15 cellular contexts compared by ENCODE assay signal in the genomic region with DNA sequence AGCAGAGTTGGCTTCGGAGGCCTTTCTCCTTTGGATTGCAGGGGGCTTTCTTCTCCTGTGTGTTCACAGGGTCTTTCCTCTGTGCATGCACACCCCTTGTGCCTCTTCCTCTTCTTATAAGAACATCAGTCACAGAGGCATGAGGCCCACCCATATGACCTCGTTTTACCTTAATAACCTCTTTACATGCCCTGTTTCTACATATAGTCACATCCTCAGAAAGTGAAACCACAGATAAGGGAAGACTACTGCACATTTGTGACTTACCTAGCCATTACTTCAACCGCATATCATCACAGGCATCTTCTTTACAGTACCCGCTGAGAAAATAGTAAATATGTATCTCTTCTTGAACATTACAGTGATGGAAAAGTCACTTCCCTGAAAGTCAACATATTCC.
DNase-seq lines count a peak whose midpoint lies in the region; ATAC-seq, FAIRE-seq and TF ChIP-seq lines count a peak whose summit lies in the region.
"Had no signal": no experiment of that assay in that cellular context is flagged by ENCODE, and none has a peak within 500 bp of the region (broad histone marks: within the 10 kb centered on the region; RNA-seq: fewer than 3 reads in every experiment).

No MANE protein-coding gene starts in this region.

- H3K4me3 ChIP-seq in endodermal cell (ENCODE audit: low read length) (no peak overlapping the region), gastrocnemius medialis (no peak overlapping the region)
- H3K4me3 ChIP-seq: left ventricle myocardium inferior, smooth muscle cell had no signal

- 92 to 96% methylated on average over 2 to 4 of the region's 4 CpGs for WGBS in endodermal cell (ENCODE audit: insufficient coverage in 1 of 2, insufficient read length in 1 of 2), 2 experiments

- H3K4me1 Mint-ChIP-seq in activated naive CD4-positive, alpha-beta T cell treated with anti-CD3 and anti-CD28 coated beads, Interleukin-2, amount 10 ng/mL, durations not matched to agents 7 days and 5 days = peaks cover 41% of the 10 kb centered on the region
- H3K4me1 Mint-ChIP-seq in endodermal cell = peaks cover 47% of the 10 kb centered on the region

- H3K27ac ChIP-seq in endodermal cell (ENCODE audit: low read depth, low read length) = no peak overlapping the region
- H3K27ac ChIP-seq in gastrocnemius medialis = no peak overlapping the region
- H3K27ac ChIP-seq: left ventricle myocardium inferior had no signal

- H3K9me3 ChIP-seq in endodermal cell (ENCODE audit: control insufficient read depth, low read length) (no peaks in the 10 kb centered on the region), gastrocnemius medialis (no peaks in the 10 kb centered on the region)
- H3K9me3 ChIP-seq: left ventricle myocardium inferior had no signal

- intact Hi-C loops in gastrocnemius medialis (cut with DNase I; ENCODE audit: low total_unique reads) = no loop called here

- peaks cover 3% of the 10 kb centered on the region for H3K9me3 Mint-ChIP-seq in activated naive CD4-positive, alpha-beta T cell treated with anti-CD3 and anti-CD28 coated beads, Interleukin-2, amount 10 ng/mL, durations not matched to agents 7 days and 5 days
- H3K9me3 Mint-ChIP-seq in endodermal cell = no peaks in the 10 kb centered on the region

- TF ChIP-seq CTCF in endodermal cell (conservative IDR thresholded peaks at IDR 0.05) (no peak), gastrocnemius medialis (IDR thresholded peaks at IDR 0.05 in 4 of 5, conservative IDR thresholded peaks at IDR 0.05 in 1 of 5) (no peak)

- in situ Hi-C loops in KBM-7 (cut with MboI; ENCODE audit: low pct_unique_long_range_greater_than_20kb, low sequenced_read_pairs) = no loop called here
- in situ Hi-C loops in gastrocnemius medialis (cut with MboI; ENCODE audit: low sequenced_read_pairs in 4 of 4) = no loop called here

- H3K4me1 ChIP-seq in endodermal cell (ENCODE audit: control insufficient read depth, insufficient read depth, low read length) (peaks cover 18% of the 10 kb centered on the region), gastrocnemius medialis (no peaks in the 10 kb centered on the region)

- peak overlapping the region; percentile 87 for H3K27ac Mint-ChIP-seq in activated naive CD4-positive, alpha-beta T cell treated with anti-CD3 and anti-CD28 coated beads, Interleukin-2, amount 10 ng/mL, durations not matched to agents 7 days and 5 days
- H3K27ac Mint-ChIP-seq in endodermal cell = no peak overlapping the region

- H3K27me3 ChIP-seq in endodermal cell (ENCODE audit: control insufficient read depth, insufficient read depth, low read length, poor library complexity, severe bottlenecking) (no peaks in the 10 kb centered on the region), gastrocnemius medialis (no peaks in the 10 kb centered on the region)

- no peak for TF ChIP-seq POLR2A in H54 (IDR thresholded peaks at IDR 0.05; ENCODE audit: low read depth, low read length)
- no peak for TF ChIP-seq POLR2A in gastrocnemius medialis (IDR thresholded peaks at IDR 0.05)

- no peak overlapping the region for H3K9ac ChIP-seq in endodermal cell (ENCODE audit: extremely low read depth, low read length, poor library complexity, severe bottlenecking)

- no peak for DNase-seq in activated naive CD4-positive, alpha-beta T cell treated with anti-CD3 and anti-CD28 coated beads, Interleukin-2, amount 10 ng/mL, durations not matched to agents 7 days and 5 days
- no peak for DNase-seq in activated naive CD4-positive, alpha-beta T cell treated with anti-CD3 and anti-CD28 coated beads, Interleukin-2, amount 50 U/mL, for 16 hours
- no peak for DNase-seq in H54 (ENCODE audit: insufficient read length, low spot score)
- peak; percentile 68 for DNase-seq in KBM-7
- DNase-seq in stimulated activated naive CD8-positive, alpha-beta T cell treated with anti-CD3 and anti-CD28 coated beads, Interleukin-15, Interleukin-2, amounts not matched to agents 100 U/mL and 50 U/mL, for 24 hours = no peak
- DNase-seq in endodermal cell = no peak
- DNase-seq in gastrocnemius medialis = no peak
- no peak for DNase-seq in amygdala (lab: John Stamatoyannopoulos, UW)
- DNase-seq: anterior cingulate cortex, left ventricle myocardium inferior, NCI-H146, SW 1271 had no signal

- H3K36me3 ChIP-seq in endodermal cell (ENCODE audit: control insufficient read depth, insufficient read depth, low read length) = no peaks in the 10 kb centered on the region
- H3K36me3 ChIP-seq in gastrocnemius medialis = no peaks in the 10 kb centered on the region
- H3K36me3 ChIP-seq: left ventricle myocardium inferior had no signal

- peak; percentile 57 for ATAC-seq in stimulated activated naive CD8-positive, alpha-beta T cell treated with anti-CD3 and anti-CD28 coated beads, Interleukin-15, Interleukin-2, amounts not matched to agents 100 U/mL and 50 U/mL, for 24 hours
- ATAC-seq in gastrocnemius medialis = no peak

- H3K4me3 Mint-ChIP-seq in activated naive CD4-positive, alpha-beta T cell treated with anti-CD3 and anti-CD28 coated beads, Interleukin-2, amount 10 ng/mL, durations not matched to agents 7 days and 5 days = no peak overlapping the region
- no peak overlapping the region for H3K4me3 Mint-ChIP-seq in endodermal cell

- no peaks in the 10 kb centered on the region for H3K27me3 Mint-ChIP-seq in activated naive CD4-positive, alpha-beta T cell treated with anti-CD3 and anti-CD28 coated beads, Interleukin-2, amount 10 ng/mL, durations not matched to agents 7 days and 5 days
- H3K27me3 Mint-ChIP-seq in endodermal cell (ENCODE audit: insufficient read depth) = no peaks in the 10 kb centered on the region

- no peaks in the 10 kb centered on the region for H3K36me3 Mint-ChIP-seq in activated naive CD4-positive, alpha-beta T cell treated with anti-CD3 and anti-CD28 coated beads, Interleukin-2, amount 10 ng/mL, durations not matched to agents 7 days and 5 days
- no peaks in the 10 kb centered on the region for H3K36me3 Mint-ChIP-seq in endodermal cell (ENCODE audit: low read depth)

- FAIRE-seq in H54 (lab: Jason Lieb, UNC) = peak; percentile 62
- FAIRE-seq: G401.6, urothelium cell line had no signal

- CTCF ChIA-PET in activated naive CD4-positive, alpha-beta T cell treated with anti-CD3 and anti-CD28 coated beads, Interleukin-2, amount 10 ng/mL, durations not matched to agents 7 days and 5 days (lab: Charles Lee) = no interaction called here
